Comparison of ENCODE assay signal across 23 cellular contexts in the genomic region with DNA sequence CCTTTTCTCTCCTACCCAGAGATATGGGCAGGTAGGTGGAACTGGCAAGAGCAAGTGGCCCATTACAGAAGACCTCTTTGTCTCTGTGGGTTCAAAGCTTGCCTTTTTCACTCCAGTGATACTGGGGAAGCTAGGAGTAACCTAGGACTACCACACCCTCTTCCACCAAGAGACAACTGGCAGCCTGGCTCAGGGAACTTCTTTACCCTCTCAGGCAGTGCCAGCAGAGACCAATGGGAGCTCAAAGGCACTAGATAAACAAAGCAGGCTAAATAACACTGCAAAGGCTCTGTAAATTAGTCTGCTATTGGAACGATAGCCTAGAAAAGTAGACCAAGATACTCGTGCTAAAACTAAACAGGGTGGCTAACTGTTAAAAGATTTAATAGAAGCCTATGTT. TPM values are rescaled to one million over a fixed set of nuclear protein-coding genes. Genes with fewer than 3 reads are reported as not detected.
A peak's percentile ranks its signal among the peaks of the same experiment; 100 is the strongest.
DNase-seq lines count a peak whose midpoint lies in the region; ATAC-seq, FAIRE-seq and TF ChIP-seq lines count a peak whose summit lies in the region.
"Had no signal": no experiment of that assay in that cellular context is flagged by ENCODE, and none has a peak within 500 bp of the region (broad histone marks: within the 10 kb centered on the region; RNA-seq: fewer than 3 reads in every experiment).

No MANE protein-coding gene starts in this region.

- no peaks in the 10 kb centered on the region for H3K9me3 Mint-ChIP-seq in activated CD8-positive, alpha-beta T cell treated with anti-CD3 and anti-CD28 coated beads, Interleukin-2, amount 10 ng/mL, durations not matched to agents 7 days and 5 days (ENCODE audit: insufficient read depth)
- H3K9me3 Mint-ChIP-seq in mesothelial cell of epicardium: peaks cover 16% of the 10 kb centered on the region
- H3K9me3 Mint-ChIP-seq: CD8-positive, alpha-beta T cell had no signal

- H3K9ac ChIP-seq in liver (ENCODE audit: low read depth in 1 of 2, low read length in 2 of 2) (no peak overlapping the region), HepG2 (ENCODE audit: insufficient read depth, low read depth, low read length) (no peak overlapping the region)
- H3K9ac ChIP-seq: BLaER1 treated with 17β-estradiol and CSF1 and Interleukin-3, amounts not matched to agents 10 nM and 100 nM had no signal

- no TSS peak for BruUV-seq in HepG2 (replicated peaks; lab: Mats Ljungman, UMichigan)

- H3K36me3 Mint-ChIP-seq in activated CD8-positive, alpha-beta T cell treated with anti-CD3 and anti-CD28 coated beads, Interleukin-2, amount 10 ng/mL, durations not matched to agents 7 days and 5 days (ENCODE audit: low read depth): no peaks in the 10 kb centered on the region
- H3K36me3 Mint-ChIP-seq in mesothelial cell of epicardium: peaks cover 4% of the 10 kb centered on the region

- H3K4me1 Mint-ChIP-seq in activated CD8-positive, alpha-beta T cell treated with anti-CD3 and anti-CD28 coated beads, Interleukin-2, amount 10 ng/mL, durations not matched to agents 7 days and 5 days (ENCODE audit: low read depth): no peaks in the 10 kb centered on the region
- H3K4me1 Mint-ChIP-seq in mesothelial cell of epicardium: no peaks in the 10 kb centered on the region
- H3K4me1 Mint-ChIP-seq: B cell had no signal

- no peak for TF ChIP-seq CTCF in liver (IDR thresholded peaks at IDR 0.05; ENCODE audit: low read depth, low read length, missing input control)
- no peak for TF ChIP-seq CTCF in HepG2 (CRISPR knock-in tag; IDR thresholded peaks at IDR 0.05)
- TF ChIP-seq CTCF in mesothelial cell of epicardium (IDR thresholded peaks at IDR 0.05; ENCODE audit: unreplicated experiment): no peak

- no peak overlapping the region for H3K27ac ChIP-seq in liver (ENCODE audit: low read depth in 1 of 2, low read length in 2 of 2)
- no peak overlapping the region for H3K27ac ChIP-seq in HepG2 (ENCODE audit: extremely low read length, insufficient read depth, low read length)
- H3K27ac ChIP-seq: 22Rv1; A549; BLaER1 treated with 17β-estradiol and CSF1 and Interleukin-3, amounts not matched to agents 10 nM and 100 nM; C4-2B had no signal

- H3K27ac Mint-ChIP-seq in activated CD8-positive, alpha-beta T cell treated with anti-CD3 and anti-CD28 coated beads, Interleukin-2, amount 10 ng/mL, durations not matched to agents 7 days and 5 days: no peak overlapping the region
- no peak overlapping the region for H3K27ac Mint-ChIP-seq in mesothelial cell of epicardium
- H3K27ac Mint-ChIP-seq: B cell; CD4-positive, alpha-beta T cell; CD8-positive, alpha-beta T cell had no signal

- in situ Hi-C loops in HepG2 (cut with HindIII; ENCODE audit: extremely low pct_ligation_motif_present, low pct_unique_long_range_greater_than_20kb): no loop called here

- H3K9me3 ChIP-seq in liver (ENCODE audit: control insufficient read depth in 4 of 4, low read length in 3 of 4) (no peaks in the 10 kb centered on the region), HepG2 (ENCODE audit: low read length) (no peaks in the 10 kb centered on the region)
- H3K9me3 ChIP-seq: A549, Caco-2 had no signal

- WGBS in liver: 53% methylated on average over 2 of the region's 2 CpGs
- 91% methylated on average over 2 of the region's 2 CpGs for WGBS in HepG2 (ENCODE audit: low lambda C conversion rate)

- H2AFZ ChIP-seq in HepG2 (ENCODE audit: low read length): no peak overlapping the region

- no peaks in the 10 kb centered on the region for H3K27me3 ChIP-seq in liver (ENCODE audit: control insufficient read depth in 4 of 4, insufficient read depth in 4 of 4, low read length in 3 of 4)
- no peaks in the 10 kb centered on the region for H3K27me3 ChIP-seq in HepG2 (ENCODE audit: control insufficient read depth in 1 of 2, insufficient read depth in 2 of 2, low read length in 2 of 2)
- H3K27me3 ChIP-seq: BLaER1 treated with 17β-estradiol and CSF1 and Interleukin-3, amounts not matched to agents 10 nM and 100 nM had no signal

- H3K79me2 ChIP-seq in HepG2 (ENCODE audit: insufficient read depth, low read length): peaks cover 2% of the 10 kb centered on the region

- H3K4me2 ChIP-seq in HepG2 (ENCODE audit: low read depth, low read length): no peak overlapping the region
- H3K4me2 ChIP-seq: A549; BLaER1 treated with 17β-estradiol and CSF1 and Interleukin-3, amounts not matched to agents 10 nM and 100 nM had no signal

- H3K36me3 ChIP-seq in liver (ENCODE audit: control insufficient read depth in 4 of 4, insufficient read depth in 3 of 4, low read depth in 1 of 4, low read length in 3 of 4) (no peaks in the 10 kb centered on the region), HepG2 (replicated peaks in 1 of 2; ENCODE audit: control insufficient read depth in 1 of 2, insufficient read depth in 2 of 2, low read length in 2 of 2) (no peaks in the 10 kb centered on the region)

- H3K27me3 Mint-ChIP-seq in activated CD8-positive, alpha-beta T cell treated with anti-CD3 and anti-CD28 coated beads, Interleukin-2, amount 10 ng/mL, durations not matched to agents 7 days and 5 days (ENCODE audit: low read depth): no peaks in the 10 kb centered on the region
- H3K27me3 Mint-ChIP-seq in mesothelial cell of epicardium (ENCODE audit: low read depth): no peaks in the 10 kb centered on the region
- H3K27me3 Mint-ChIP-seq: B cell; CD4-positive, alpha-beta T cell had no signal

- CTCF ChIA-PET in HepG2 (lab: Yijun Ruan, JAX; ENCODE audit: low intra/inter-chr PET ratio, low total read pairs): no interaction called here
- CTCF ChIA-PET in activated CD8-positive, alpha-beta T cell treated with anti-CD3 and anti-CD28 coated beads, Interleukin-2, amount 10 ng/mL, durations not matched to agents 7 days and 5 days (lab: Charles Lee): interaction anchor here (0.6 kb wide), 1 partner anchor 200 kb away, joined by 3 read pairs; no protein-coding TSS in a partner anchor

- ATAC-seq in HepG2 (no peak), left lobe of liver (peak; percentile 73), GM19467 (IDR thresholded peaks at IDR 0.05; ENCODE audit: unreplicated experiment) (no peak)
- ATAC-seq in activated CD8-positive, alpha-beta T cell treated with anti-CD3 and anti-CD28 coated beads, Interleukin-2, amount 10 ng/mL, durations not matched to agents 7 days and 5 days: no peak
- ATAC-seq: A549; CD8-positive, alpha-beta T cell had no signal

- H4K20me1 ChIP-seq in HepG2 (ENCODE audit: insufficient read depth, low read length): no peaks in the 10 kb centered on the region

- POLR2A ChIA-PET in HepG2 (lab: Yijun Ruan, JAX): no interaction called here
- POLR2A ChIA-PET in activated CD8-positive, alpha-beta T cell treated with anti-CD3 and anti-CD28 coated beads, Interleukin-2, amount 10 ng/mL, durations not matched to agents 7 days and 5 days (lab: Charles Lee): no interaction called here

- H3K4me1 ChIP-seq in liver (ENCODE audit: control insufficient read depth in 4 of 4, insufficient read depth in 4 of 4, low read length in 3 of 4): peaks cover 0 to 11% (median 4%) of the 10 kb centered on the region in 4 donors
- H3K4me1 ChIP-seq in HepG2 (ENCODE audit: insufficient read depth, low read length): 0 out of 2 replicates have a peak, but pooled peaks cover 4% of the 10 kb centered on the region
- H3K4me1 ChIP-seq: A549, Caco-2 had no signal

- no peak overlapping the region for H3K4me3 Mint-ChIP-seq in activated CD8-positive, alpha-beta T cell treated with anti-CD3 and anti-CD28 coated beads, Interleukin-2, amount 10 ng/mL, durations not matched to agents 7 days and 5 days
- no peak overlapping the region for H3K4me3 Mint-ChIP-seq in mesothelial cell of epicardium
- H3K4me3 Mint-ChIP-seq: B cell; CD4-positive, alpha-beta T cell; CD8-positive, alpha-beta T cell had no signal

- FAIRE-seq in HepG2 (lab: Jason Lieb, UNC): no peak
- FAIRE-seq: A549, D721Med, G401.6, GM12891, GM19239 had no signal

- TF ChIP-seq POLR2A in HepG2 (IDR thresholded peaks at IDR 0.05; ENCODE audit: insufficient read depth in 1 of 2, low read depth in 2 of 2, low read length in 2 of 2): no peak

- no peak for TF ChIP-seq EP300 in HepG2 (IDR thresholded peaks at IDR 0.05; ENCODE audit: low read depth in 2 of 2, low read length in 2 of 2)
- TF ChIP-seq EP300 in HepG2 (CRISPR knock-in tag; IDR thresholded peaks at IDR 0.05; ENCODE audit: borderline replicate concordance): no peak

- DNase-seq in HepG2 (ENCODE audit: low spot score) (no peak), left lobe of liver (ENCODE audit: low spot score) (no peak), myocyte (ENCODE audit: low read depth) (peak; percentile 47), mesothelial cell of epicardium (ENCODE audit: low spot score in 2 of 2, unreplicated experiment in 2 of 2) (no peak)
- DNase-seq in activated CD8-positive, alpha-beta T cell treated with anti-CD3 and anti-CD28 coated beads, Interleukin-2, amount 10 ng/mL, durations not matched to agents 7 days and 5 days: no peak
- DNase-seq: AML-193; Caco-2; Calu3; CD4-positive, alpha-beta T cell; CD8-positive, alpha-beta T cell; DMS79 treated with DMSO at 0.1 percent for 48 hours; GF-D8 had no signal

- TF ChIP-seq RAD21 in liver (IDR thresholded peaks at IDR 0.05) (no peak), HepG2 (CRISPR knock-in tag; IDR thresholded peaks at IDR 0.05) (no peak)

- H3K4me3 ChIP-seq in liver (ENCODE audit: low read depth in 1 of 3, low read length in 3 of 3): no peak overlapping the region
- H3K4me3 ChIP-seq in HepG2 (replicated peaks in 1 of 3; ENCODE audit: insufficient read depth in 1 of 3, low read depth in 2 of 3, low read length in 3 of 3): no peak overlapping the region
- H3K4me3 ChIP-seq: A549; BLaER1 treated with 17β-estradiol and CSF1 and Interleukin-3, amounts not matched to agents 10 nM and 100 nM had no signal

- intact Hi-C loops in HepG2 (cut with micrococcal nuclease; ENCODE audit: unreplicated experiment): no loop called here

RNA-seq across cellular contexts. Expression of gene ATRN, which starts 32.1 kb away (rescaled TPM):
- total RNA-seq in liver: 100 to 1,000 TPM in 1 of 2 donors, 10 to 100 TPM in 1; 57.4 to 104 TPM
- 10 to 100 TPM in 1 of 2 donors, 1 to 10 TPM in 1; 8.4 to 34.6 TPM for polyA plus RNA-seq in liver
- total RNA-seq in HepG2 (2016; rRNA removed; fragmentation: Illumina TruSeq; extraction: Trizol): 30.8 and 44.2 TPM in 2 replicates
- total RNA-seq in HepG2 (2016; cell fraction: cytosol; rRNA removed; fragmentation: Illumina TruSeq; extraction: Trizol; ENCODE audit: low read depth): 3.7 and 4.2 TPM in 2 replicates
- 27.2 and 45.7 TPM in 2 replicates for total RNA-seq in HepG2 (2016; cell fraction: insoluble cytoplasmic fraction; rRNA removed; fragmentation: Illumina TruSeq; extraction: Trizol)
- total RNA-seq in HepG2 (2016; cell fraction: membrane; rRNA removed; fragmentation: Illumina TruSeq; extraction: Trizol): 9.6 and 11.5 TPM in 2 replicates
- total RNA-seq in HepG2 (2016; cell fraction: nucleus; rRNA removed; fragmentation: Illumina TruSeq; extraction: Trizol): 61.1 and 74.3 TPM in 2 replicates
- polyA plus RNA-seq in HepG2 (2011; rRNA removed): 81.1 and 97.2 TPM in 2 replicates
- polyA plus RNA-seq in HepG2 (2011; cell fraction: cytosol; rRNA removed): 56.4 and 83.6 TPM in 2 replicates
- 56.4 and 62.4 TPM in 2 replicates for polyA plus RNA-seq in HepG2 (2011; cell fraction: nucleus; rRNA removed)
- 69.4 and 78.7 TPM in 2 replicates for polyA plus RNA-seq in HepG2 (2012)
- 1.8 and 2.0 TPM in 2 replicates for polyA plus RNA-seq in HepG2 (2016; cell fraction: cytosol; fragmentation: Illumina TruSeq; extraction: Trizol; ENCODE audit: low read depth)
- 14.7 and 16.4 TPM in 2 replicates for polyA plus RNA-seq in HepG2 (2016; cell fraction: insoluble cytoplasmic fraction; fragmentation: Illumina TruSeq; extraction: Trizol; ENCODE audit: low read depth)
- polyA plus RNA-seq in HepG2 (2016; cell fraction: membrane; fragmentation: Illumina TruSeq; extraction: Trizol; ENCODE audit: low read depth): 4.0 and 4.6 TPM in 2 replicates
- polyA plus RNA-seq in HepG2 (2016; cell fraction: nucleus; fragmentation: Illumina TruSeq; extraction: Trizol; ENCODE audit: insufficient read depth, low read depth): 41.8 and 43.9 TPM in 2 replicates
- polyA minus RNA-seq in HepG2 (2011; rRNA and poly(A)+ RNA removed; ENCODE audit: low replicate concordance): 12.4 and 245 TPM in 2 replicates
- 92.1 and 130 TPM in 2 replicates for polyA minus RNA-seq in HepG2 (2011; cell fraction: cytosol; rRNA and poly(A)+ RNA removed)
- polyA minus RNA-seq in HepG2 (2011; cell fraction: nucleus; rRNA and poly(A)+ RNA removed): 123 and 165 TPM in 2 replicates
- total RNA-seq in left lobe of liver: 45.9 TPM
- total RNA-seq in myocyte: 30.1 and 33.5 TPM in 2 replicates
- polyA plus RNA-seq in myocyte (2012): 27.9 TPM
- total RNA-seq in activated CD8-positive, alpha-beta T cell treated with anti-CD3 and anti-CD28 coated beads, Interleukin-2, amount 10 ng/mL, durations not matched to agents 7 days and 5 days: 1 to 10 TPM; 8.1 to 8.5 TPM
- total RNA-seq in mesothelial cell of epicardium: 44.7 to 47.5 TPM (median 45.4 TPM) in 3 replicates
